Comparison of ENCODE assay signal across 11 cellular contexts in genomic region chr2:219274392-219274921, GRCh38. TPM values are rescaled to one million over a fixed set of nuclear protein-coding genes. Genes with fewer than 3 reads are reported as not detected.
DNase-seq lines count a peak whose midpoint lies in the region; ATAC-seq and TF ChIP-seq lines count a peak whose summit lies in the region.
"Had no signal": no experiment of that assay in that cellular context is flagged by ENCODE, and none has a peak within 500 bp of the region (broad histone marks: within the 10 kb centered on the region; RNA-seq: fewer than 3 reads in every experiment).

No MANE protein-coding gene starts in this region.

- H4K20me1 ChIP-seq in neural cell (ENCODE audit: insufficient read depth) = no peaks in the 10 kb centered on the region

- H3K27me3 Mint-ChIP-seq in endodermal cell (ENCODE audit: insufficient read depth) = peaks cover 23% of the 10 kb centered on the region

- H3K27me3 ChIP-seq in NT2/D1 (ENCODE audit: insufficient read depth, insufficient read length) (no peaks in the 10 kb centered on the region), endodermal cell (ENCODE audit: control insufficient read depth, insufficient read depth, low read length, poor library complexity, severe bottlenecking) (peaks cover 7% of the 10 kb centered on the region), neural cell (ENCODE audit: insufficient read depth, low read depth, low read length) (peaks cover 11% of the 10 kb centered on the region)

- H3K27ac Mint-ChIP-seq in endodermal cell = peak overlapping the region; percentile 94

- peaks cover 25% of the 10 kb centered on the region for H3K4me1 Mint-ChIP-seq in endodermal cell

- no peaks in the 10 kb centered on the region for H3K36me3 Mint-ChIP-seq in endodermal cell (ENCODE audit: low read depth)

- H3K36me3 ChIP-seq in NT2/D1 (ENCODE audit: insufficient read depth, insufficient read length, low read length) = no peaks in the 10 kb centered on the region
- H3K36me3 ChIP-seq in endodermal cell (ENCODE audit: control insufficient read depth, insufficient read depth, low read length) = no peaks in the 10 kb centered on the region
- no peaks in the 10 kb centered on the region for H3K36me3 ChIP-seq in neural cell (ENCODE audit: insufficient read depth, low read length)

- H3K9me2 ChIP-seq in neural cell (ENCODE audit: insufficient read depth, low read length) = no peaks in the 10 kb centered on the region

- H3K4me2 ChIP-seq in neural cell (ENCODE audit: low read length) = no peak overlapping the region

- peak; percentile 34 for TF ChIP-seq EP300 in neural cell (conservative IDR thresholded peaks at IDR 0.05; ENCODE audit: poor library complexity, severe bottlenecking)

- no peaks in the 10 kb centered on the region for H3K79me2 ChIP-seq in neural cell (replicated peaks; ENCODE audit: insufficient read depth, low read length)

- peaks cover 10% of the 10 kb centered on the region for H3F3A ChIP-seq in neural cell (ENCODE audit: insufficient read depth, low read length, poor library complexity, severe bottlenecking)

- H3K27ac ChIP-seq in endodermal cell (ENCODE audit: low read depth, low read length) (peak overlapping the region; percentile 66), neural cell (ENCODE audit: low read length) (peak overlapping the region; percentile 74)

- ATAC-seq in HG02588 (IDR thresholded peaks at IDR 0.05; ENCODE audit: unreplicated experiment) = no peak
- ATAC-seq: left colon had no signal

- WGBS in endodermal cell (ENCODE audit: insufficient coverage in 1 of 2, insufficient read length in 1 of 2), 2 experiments = 28 to 34% methylated on average over 2 to 3 of the region's 3 CpGs

- TF ChIP-seq CTCF in AG10803 (conservative IDR thresholded peaks at IDR 0.05; ENCODE audit: low read length) (peak; percentile 17), endodermal cell (conservative IDR thresholded peaks at IDR 0.05) (no peak), neural cell (IDR thresholded peaks at IDR 0.05; ENCODE audit: poor library complexity, severe bottlenecking) (peak; percentile 30)

- H3K9me3 Mint-ChIP-seq in endodermal cell = no peaks in the 10 kb centered on the region

- no peak for TF ChIP-seq RAD21 in neural cell (conservative IDR thresholded peaks at IDR 0.05)

- H3K9me3 ChIP-seq in NT2/D1 (ENCODE audit: insufficient read depth, low read length) (no peaks in the 10 kb centered on the region), endodermal cell (ENCODE audit: control insufficient read depth, low read length) (no peaks in the 10 kb centered on the region), neural cell (ENCODE audit: low read length) (no peaks in the 10 kb centered on the region)

- H3K4me1 ChIP-seq in NT2/D1 (ENCODE audit: insufficient read depth, insufficient read length) = peaks cover 7% of the 10 kb centered on the region
- peaks cover 17% of the 10 kb centered on the region for H3K4me1 ChIP-seq in endodermal cell (ENCODE audit: control insufficient read depth, insufficient read depth, low read length)

- no peak overlapping the region for H3K4me3 Mint-ChIP-seq in endodermal cell

- H3K4me3 ChIP-seq in AG10803 (ENCODE audit: low read length) (peak overlapping the region; percentile 16; the same call in 1 of the 2 replicates), NT2/D1 (ENCODE audit: insufficient read length, low read depth) (no peak overlapping the region), endodermal cell (ENCODE audit: low read length) (no peak overlapping the region), neural cell (ENCODE audit: low read length) (peak overlapping the region; percentile 37)

- H2AFZ ChIP-seq in neural cell (ENCODE audit: low read depth, low read length) = peak overlapping the region; percentile 19

- peak overlapping the region; percentile 70 for H3K9ac ChIP-seq in NT2/D1 (ENCODE audit: insufficient read length, low read depth)
- H3K9ac ChIP-seq in endodermal cell (ENCODE audit: extremely low read depth, low read length, poor library complexity, severe bottlenecking) = peak overlapping the region; percentile 29
- peak overlapping the region; percentile 44 for H3K9ac ChIP-seq in neural cell (ENCODE audit: low read length)

- DNase-seq in AG10803 (ENCODE audit: low read depth) (peak; percentile 87), NT2/D1 (ENCODE audit: low read depth, low spot score) (peak; percentile 80), endodermal cell (peak; percentile 89), midbrain (lab: John Stamatoyannopoulos, UW) (no peak), DMS153 (lab: John Stamatoyannopoulos, UW) (no peak), DMS53 treated with DMSO at 0.1 percent for 48 hours (lab: John Stamatoyannopoulos, UW; ENCODE audit: unreplicated experiment) (no peak)
- DNase-seq: activated T-cell treated with anti-CD3 and anti-CD28 coated beads, Interleukin-2, amount 50 U/mL, for 48 hours; left colon; NCI-H82 had no signal

TF ChIP-seq in neural cell, 6 proteins besides CTCF, POLR2A, EP300 and RAD21:
- TF ChIP-seq EZH2 (IDR thresholded peaks at IDR 0.05; ENCODE audit: borderline replicate concordance, insufficient read depth, low read length, poor library complexity, severe bottlenecking) (no peak), MXI1 (conservative IDR thresholded peaks at IDR 0.05; ENCODE audit: poor library complexity, severe bottlenecking) (no peak), POLR2AphosphoS5 (IDR thresholded peaks at IDR 0.05) (no peak), REST (IDR thresholded peaks at IDR 0.05; ENCODE audit: borderline replicate concordance) (no peak), SMC3 (conservative IDR thresholded peaks at IDR 0.05; ENCODE audit: poor library complexity) (no peak), TAF1 (IDR thresholded peaks at IDR 0.05; ENCODE audit: low read depth) (no peak)

RNA-seq across cellular contexts. Expression of gene DNAJB2, which starts 4.7 kb away (rescaled TPM):
- total RNA-seq in endodermal cell = 10 to 100 TPM; 61.9 to 80.9 TPM
- polyA plus RNA-seq in endodermal cell (2013, experiment 1 of 2) = 49.6 TPM
- 53.0 TPM for polyA plus RNA-seq in endodermal cell (2013, experiment 2 of 2)
- polyA plus RNA-seq in neural cell = 145 and 172 TPM in 2 replicates
- polyA minus RNA-seq in neural cell = 54.8 and 57.6 TPM in 2 replicates

RNA-seq across cellular contexts. Expression of gene TUBA4A, which starts 20.7 kb away (rescaled TPM):
- 1 to 10 TPM; 4.0 to 9.5 TPM for total RNA-seq in endodermal cell
- polyA plus RNA-seq in endodermal cell (2013, experiment 1 of 2) = 3.3 TPM
- 2.3 TPM for polyA plus RNA-seq in endodermal cell (2013, experiment 2 of 2)
- polyA plus RNA-seq in neural cell = 0.82 TPM in 1 of 2 replicates, not detected in the other
- not detected in 2 replicates for polyA minus RNA-seq in neural cell

RNA-seq across cellular contexts. Expression of gene TUBA4B, which starts 21.4 kb away (rescaled TPM):
- not detected for total RNA-seq in endodermal cell
- not detected for polyA plus RNA-seq in endodermal cell (2013, experiment 1 of 2)
- polyA plus RNA-seq in endodermal cell (2013, experiment 2 of 2) = not detected
- not detected in 2 replicates for polyA plus RNA-seq in neural cell
- polyA minus RNA-seq in neural cell = not detected in 2 replicates
- total RNA-seq: left colon had no signal

RNA-seq across cellular contexts. Expression of gene STK16, which starts 29.2 kb away (rescaled TPM):
- total RNA-seq in endodermal cell = 10 to 100 TPM; 27.3 to 37.7 TPM
- 34.0 TPM for polyA plus RNA-seq in endodermal cell (2013, experiment 1 of 2)
- polyA plus RNA-seq in endodermal cell (2013, experiment 2 of 2) = 32.5 TPM
- polyA plus RNA-seq in neural cell = 64.9 and 96.5 TPM in 2 replicates
- polyA minus RNA-seq in neural cell = 20.7 and 20.8 TPM in 2 replicates

RNA-seq across cellular contexts. Expression of gene GLB1L, which starts 29.2 kb away (rescaled TPM):
- total RNA-seq in endodermal cell = 10 to 100 TPM in 1 of 2 donors, 1 to 10 TPM in 1; 9.7 to 13.8 TPM
- polyA plus RNA-seq in endodermal cell (2013, experiment 1 of 2) = 12.9 TPM
- polyA plus RNA-seq in endodermal cell (2013, experiment 2 of 2) = 7.8 TPM
- 8.0 and 12.9 TPM in 2 replicates for polyA plus RNA-seq in neural cell
- polyA minus RNA-seq in neural cell = 5.1 and 5.8 TPM in 2 replicates

Comparison
In these comparisons a context has a peak if more than half of its experiments do, and no peak if none do; other contexts are left out.
1. DNase-seq: peak in AG10803 (single experiment), NT2/D1 (single experiment) and endodermal cell (single experiment); none in midbrain (single experiment), DMS153 (single experiment) and DMS53 treated with DMSO at 0.1 percent for 48 hours (single experiment).
2. H3K4me3 ChIP-seq: peak in AG10803 (single experiment) and neural cell (single experiment); none in NT2/D1 (single experiment) and endodermal cell (single experiment).
3. Peak in every context shown above with its lines, with median percentiles within 50 percentile points of each other: H3K9ac ChIP-seq.